Comparison of ENCODE assay signal across 20 cellular contexts in the genomic region with DNA sequence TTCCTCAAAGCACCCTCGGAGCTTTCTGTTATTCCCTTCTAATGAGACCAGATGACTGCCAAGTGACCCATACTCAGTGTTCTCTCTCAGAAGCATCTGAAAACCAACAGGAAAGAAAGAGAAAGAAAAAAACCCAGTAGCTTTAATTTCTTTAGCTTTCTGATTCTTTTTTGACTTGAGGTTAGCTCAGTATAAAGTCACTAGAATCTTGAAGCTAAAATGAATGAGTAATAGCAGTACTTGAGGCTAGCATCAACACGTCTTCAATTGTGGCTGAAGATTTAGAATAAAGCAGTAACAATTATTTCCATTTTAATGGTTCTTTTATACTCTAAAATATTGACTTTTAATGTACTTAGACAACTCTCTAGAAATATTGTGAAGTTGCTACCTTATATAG.
A peak's percentile ranks its signal among the peaks of the same experiment; 100 is the strongest.
DNase-seq lines count a peak whose midpoint lies in the region; ATAC-seq and TF ChIP-seq lines count a peak whose summit lies in the region.
"Had no signal": no experiment of that assay in that cellular context is flagged by ENCODE, and none has a peak within 500 bp of the region (broad histone marks: within the 10 kb centered on the region; RNA-seq: fewer than 3 reads in every experiment).

No MANE protein-coding gene starts in this region.

- CTCF ChIA-PET in GM10248 (lab: Yijun Ruan, JAX) = interaction anchor here (0.6 to 1.7 kb wide), 5 partner anchors 10 to 46 kb away, joined by 3 to 7 read pairs (median 3); no protein-coding TSS in a partner anchor

- intact Hi-C loops in activated T-helper 1 cell treated with anti-CD3 and anti-CD28 coated beads, Interleukin-12 subunit alpha, Interleukin-12 subunit beta, Interleukin-2, Interleukin-4 antibody, amounts not matched to agents 30 ng/mL and 10 ng/mL and 1 ng/mL, durations not matched to agents 14 hours and 24 hours and 36 hours (cut with micrococcal nuclease) = no loop called here

- no peak overlapping the region for H3K27ac Mint-ChIP-seq in activated T-helper 1 cell treated with anti-CD3 and anti-CD28 coated beads, Interleukin-12 subunit alpha, Interleukin-12 subunit beta, Interleukin-2, Interleukin-4 antibody, amounts not matched to agents 30 ng/mL and 10 ng/mL and 1 ng/mL, durations not matched to agents 14 hours and 24 hours and 36 hours
- H3K27ac Mint-ChIP-seq: CD8-positive, alpha-beta T cell had no signal

- no peaks in the 10 kb centered on the region for H3K9me3 Mint-ChIP-seq in activated T-helper 1 cell treated with anti-CD3 and anti-CD28 coated beads, Interleukin-12 subunit alpha, Interleukin-12 subunit beta, Interleukin-2, Interleukin-4 antibody, amounts not matched to agents 30 ng/mL and 10 ng/mL and 1 ng/mL, durations not matched to agents 14 hours and 24 hours and 36 hours
- H3K9me3 Mint-ChIP-seq: CD8-positive, alpha-beta T cell had no signal

- no peak for TF ChIP-seq CTCF in GM10248 (IDR thresholded peaks at IDR 0.05; ENCODE audit: control extremely low read depth, extremely low read depth, low read depth, missing control alignments)

- H3K27me3 Mint-ChIP-seq in activated T-helper 1 cell treated with anti-CD3 and anti-CD28 coated beads, Interleukin-12 subunit alpha, Interleukin-12 subunit beta, Interleukin-2, Interleukin-4 antibody, amounts not matched to agents 30 ng/mL and 10 ng/mL and 1 ng/mL, durations not matched to agents 14 hours and 24 hours and 36 hours (ENCODE audit: insufficient read depth) = no peaks in the 10 kb centered on the region

- H3K4me1 Mint-ChIP-seq in activated T-helper 1 cell treated with anti-CD3 and anti-CD28 coated beads, Interleukin-12 subunit alpha, Interleukin-12 subunit beta, Interleukin-2, Interleukin-4 antibody, amounts not matched to agents 30 ng/mL and 10 ng/mL and 1 ng/mL, durations not matched to agents 14 hours and 24 hours and 36 hours (ENCODE audit: low read depth) = no peaks in the 10 kb centered on the region

- POLR2A ChIA-PET in GM10248 (lab: Yijun Ruan, JAX) = no interaction called here

- no peaks in the 10 kb centered on the region for H3K36me3 Mint-ChIP-seq in activated T-helper 1 cell treated with anti-CD3 and anti-CD28 coated beads, Interleukin-12 subunit alpha, Interleukin-12 subunit beta, Interleukin-2, Interleukin-4 antibody, amounts not matched to agents 30 ng/mL and 10 ng/mL and 1 ng/mL, durations not matched to agents 14 hours and 24 hours and 36 hours (ENCODE audit: low read depth)
- H3K36me3 Mint-ChIP-seq: CD8-positive, alpha-beta T cell had no signal

- H3K4me3 Mint-ChIP-seq in activated T-helper 1 cell treated with anti-CD3 and anti-CD28 coated beads, Interleukin-12 subunit alpha, Interleukin-12 subunit beta, Interleukin-2, Interleukin-4 antibody, amounts not matched to agents 30 ng/mL and 10 ng/mL and 1 ng/mL, durations not matched to agents 14 hours and 24 hours and 36 hours = no peak overlapping the region
- H3K4me3 Mint-ChIP-seq: CD8-positive, alpha-beta T cell; H9 had no signal

- ATAC-seq in GM19351 (IDR thresholded peaks at IDR 0.05; ENCODE audit: unreplicated experiment) (peak; percentile 91), HG03280 (IDR thresholded peaks at IDR 0.05; ENCODE audit: unreplicated experiment) (peak; percentile 63)
- ATAC-seq: CD8-positive, alpha-beta T cell; HepG2 had no signal

- DNase-seq in GM10248 (ENCODE audit: extremely low spot score) (peak; percentile 9), medulla oblongata (ENCODE audit: extremely low spot score) (peak; percentile 38), hypothalamus (lab: John Stamatoyannopoulos, UW) (no peak), DMS53 treated with DMSO at 0.1 percent for 48 hours (lab: John Stamatoyannopoulos, UW; ENCODE audit: unreplicated experiment) (no peak)
- DNase-seq in stimulated activated CD4-positive, alpha-beta T cell treated with anti-CD3 and anti-CD28 coated beads, Interleukin-1b, Interleukin-23, amount 100 ng/mL, for 48 hours = no peak
- no peak for DNase-seq in activated T-helper 1 cell treated with anti-CD3 and anti-CD28 coated beads, Interleukin-12 subunit alpha, Interleukin-12 subunit beta, Interleukin-2, Interleukin-4 antibody, amounts not matched to agents 30 ng/mL and 10 ng/mL and 1 ng/mL, durations not matched to agents 14 hours and 24 hours and 36 hours (ENCODE audit: low spot score)
- DNase-seq: CD8-positive, alpha-beta T cell; DMS79 treated with DMSO at 0.1 percent for 48 hours; H9; KG1; NCI-H1436; NCI-H2029; NCI-H2171 treated with DMSO at 0.1 percent for 48 hours; NCI-H446 treated with DMSO at 0.1 percent for 48 hours; NCI-H82; PC-9; SJCRH30 had no signal

Comparison
In these comparisons a context has a peak if more than half of its experiments do, and no peak if none do; other contexts are left out.
1. DNase-seq: peak in GM10248 (single experiment) and medulla oblongata (single experiment); none in hypothalamus (0 of 51), stimulated activated CD4-positive, alpha-beta T cell treated with anti-CD3 and anti-CD28 coated beads, Interleukin-1b, Interleukin-23, amount 100 ng/mL, for 48 hours (single experiment), DMS53 treated with DMSO at 0.1 percent for 48 hours (single experiment) and activated T-helper 1 cell treated with anti-CD3 and anti-CD28 coated beads, Interleukin-12 subunit alpha, Interleukin-12 subunit beta, Interleukin-2, Interleukin-4 antibody, amounts not matched to agents 30 ng/mL and 10 ng/mL and 1 ng/mL, durations not matched to agents 14 hours and 24 hours and 36 hours (single experiment).